In genomic region chr9:119195521-119195920, GRCh38 we compare ENCODE assay signal across 24 cellular contexts.
"Had no signal": no experiment of that assay in that cellular context is flagged by ENCODE, and none has a peak within 500 bp of the region (broad histone marks: within the 10 kb centered on the region; RNA-seq: fewer than 3 reads in every experiment).

No MANE protein-coding gene starts in this region.

- ATAC-seq: activated CD4-positive, alpha-beta T cell treated with anti-CD3 and anti-CD28 coated beads for 36 hours; activated T-helper 17 cell treated with anti-CD3 and anti-CD28 coated beads, Interleukin-2, amount 50 U/mL, for 72 hours; T-cell had no signal

- H3K27ac ChIP-seq: brain microvascular endothelial cell, cardiac muscle cell had no signal

- DNase-seq: activated CD4-positive, alpha-beta memory T cell treated with anti-CD3 and anti-CD28 coated beads, Interleukin-2, amount 10 ng/mL, durations not matched to agents 7 days and 5 days; activated CD4-positive, alpha-beta T cell treated with anti-CD3 and anti-CD28 coated beads for 36 hours; activated CD4-positive, alpha-beta T cell treated with anti-CD3 and anti-CD28 coated beads, Interleukin-2, amount 50 U/mL, for 1 hour; activated CD4-positive, CD25-positive, alpha-beta regulatory T cell; activated gamma-delta T cell treated with Interleukin-2 at 50 U/mL for 16 hours; activated naive CD4-positive, alpha-beta T cell treated with anti-CD3 and anti-CD28 coated beads, Interleukin-2, amount 10 ng/mL, durations not matched to agents 7 days and 5 days; activated naive CD8-positive, alpha-beta T cell treated with anti-CD3 and anti-CD28 coated beads for 36 hours; activated T-cell treated with anti-CD3 and anti-CD28 coated beads for 4 hours; activated T-cell treated with anti-CD3 and anti-CD28 coated beads, Interleukin-2, amount 50 U/mL, for 48 hours; brain microvascular endothelial cell; Kasumi-1; KBM-7; NCI-H1048; NCI-H1694; NCI-H2029; NCI-H226; NCI-H526; NCI-H82; SIG-M5; T-cell; T-helper 2 cell; T1000 had no signal

- H3K4me1 Mint-ChIP-seq: activated CD4-positive, alpha-beta memory T cell treated with anti-CD3 and anti-CD28 coated beads, Interleukin-2, amount 10 ng/mL, durations not matched to agents 7 days and 5 days; activated CD4-positive, alpha-beta T cell treated with anti-CD3 and anti-CD28 coated beads for 36 hours; activated naive CD4-positive, alpha-beta T cell treated with anti-CD3 and anti-CD28 coated beads, Interleukin-2, amount 10 ng/mL, durations not matched to agents 7 days and 5 days; activated naive CD8-positive, alpha-beta T cell treated with anti-CD3 and anti-CD28 coated beads for 36 hours; activated T-helper 17 cell treated with anti-CD3 and anti-CD28 coated beads, Interleukin-2, amount 50 U/mL, for 72 hours; T-cell had no signal

- H3K27me3 ChIP-seq: brain microvascular endothelial cell, cardiac muscle cell had no signal

- H3K36me3 Mint-ChIP-seq: activated naive CD4-positive, alpha-beta T cell treated with anti-CD3 and anti-CD28 coated beads, Interleukin-2, amount 10 ng/mL, durations not matched to agents 7 days and 5 days; activated naive CD8-positive, alpha-beta T cell treated with anti-CD3 and anti-CD28 coated beads for 36 hours; T-cell had no signal

- H3K36me3 ChIP-seq: brain microvascular endothelial cell, cardiac muscle cell had no signal

- H3K9me3 Mint-ChIP-seq: activated CD4-positive, alpha-beta memory T cell treated with anti-CD3 and anti-CD28 coated beads, Interleukin-2, amount 10 ng/mL, durations not matched to agents 7 days and 5 days; activated naive CD4-positive, alpha-beta T cell treated with anti-CD3 and anti-CD28 coated beads, Interleukin-2, amount 10 ng/mL, durations not matched to agents 7 days and 5 days; activated T-helper 17 cell treated with anti-CD3 and anti-CD28 coated beads, Interleukin-2, amount 50 U/mL, for 72 hours had no signal

- H3K27ac Mint-ChIP-seq: activated CD4-positive, alpha-beta memory T cell treated with anti-CD3 and anti-CD28 coated beads, Interleukin-2, amount 10 ng/mL, durations not matched to agents 7 days and 5 days; activated CD4-positive, alpha-beta T cell treated with anti-CD3 and anti-CD28 coated beads for 36 hours; activated naive CD4-positive, alpha-beta T cell treated with anti-CD3 and anti-CD28 coated beads, Interleukin-2, amount 10 ng/mL, durations not matched to agents 7 days and 5 days; activated naive CD8-positive, alpha-beta T cell treated with anti-CD3 and anti-CD28 coated beads for 36 hours; activated T-helper 17 cell treated with anti-CD3 and anti-CD28 coated beads, Interleukin-2, amount 50 U/mL, for 72 hours; T-cell had no signal

- H3K4me3 ChIP-seq: cardiac muscle cell had no signal

- H3K27me3 Mint-ChIP-seq: activated CD4-positive, alpha-beta memory T cell treated with anti-CD3 and anti-CD28 coated beads, Interleukin-2, amount 10 ng/mL, durations not matched to agents 7 days and 5 days; activated CD4-positive, alpha-beta T cell treated with anti-CD3 and anti-CD28 coated beads for 36 hours; activated naive CD4-positive, alpha-beta T cell treated with anti-CD3 and anti-CD28 coated beads, Interleukin-2, amount 10 ng/mL, durations not matched to agents 7 days and 5 days; activated naive CD8-positive, alpha-beta T cell treated with anti-CD3 and anti-CD28 coated beads for 36 hours; activated T-helper 17 cell treated with anti-CD3 and anti-CD28 coated beads, Interleukin-2, amount 50 U/mL, for 72 hours; T-cell had no signal

- H3K4me3 Mint-ChIP-seq: activated CD4-positive, alpha-beta memory T cell treated with anti-CD3 and anti-CD28 coated beads, Interleukin-2, amount 10 ng/mL, durations not matched to agents 7 days and 5 days; activated CD4-positive, alpha-beta T cell treated with anti-CD3 and anti-CD28 coated beads for 36 hours; activated naive CD4-positive, alpha-beta T cell treated with anti-CD3 and anti-CD28 coated beads, Interleukin-2, amount 10 ng/mL, durations not matched to agents 7 days and 5 days; activated naive CD8-positive, alpha-beta T cell treated with anti-CD3 and anti-CD28 coated beads for 36 hours; activated T-helper 17 cell treated with anti-CD3 and anti-CD28 coated beads, Interleukin-2, amount 50 U/mL, for 72 hours; T-cell had no signal
